Comparison of ENCODE assay signal across 8 cellular contexts in the genomic region with DNA sequence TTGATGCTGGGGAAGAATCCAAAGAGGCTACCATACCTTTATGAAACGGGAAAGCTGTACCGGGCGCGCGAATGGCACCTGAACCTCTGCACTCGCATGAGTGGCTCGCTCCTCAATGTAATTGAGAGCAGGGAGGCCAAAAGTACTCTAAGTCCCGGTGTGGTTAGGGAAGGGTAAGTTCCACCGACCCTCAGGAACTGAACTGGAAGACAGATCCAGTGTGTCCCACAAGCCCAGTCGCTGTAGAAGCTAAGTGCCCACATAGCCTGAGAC. TPM values are rescaled to one million over a fixed set of nuclear protein-coding genes. Genes with fewer than 3 reads are reported as not detected.
DNase-seq lines count a peak whose midpoint lies in the region; ATAC-seq lines count a peak whose summit lies in the region.

No MANE protein-coding gene starts in this region.

- no peaks in the 10 kb centered on the region for H3K27me3 ChIP-seq in mesendoderm (ENCODE audit: insufficient read depth, low read length, poor library complexity)

- no CpG with 5 or more reads among the region's 10 CpGs for WGBS in mesendoderm (ENCODE audit: extremely low coverage, insufficient coverage, low lambda C conversion rate)

- peak overlapping the region; percentile 85 for H3K4ac ChIP-seq in mesendoderm (ENCODE audit: low read depth, low read length)

- H3K18ac ChIP-seq in mesendoderm (ENCODE audit: low read length) = peak overlapping the region; percentile 88

- no peak overlapping the region for H2BK15ac ChIP-seq in mesendoderm (replicated peaks; ENCODE audit: low read depth)

- peak overlapping the region; percentile 83 for H3K27ac ChIP-seq in mesendoderm (ENCODE audit: low read depth, low read length)

- peak overlapping the region; percentile 40 for H3K4me3 ChIP-seq in mesendoderm (ENCODE audit: low read length)

- H2BK120ac ChIP-seq in mesendoderm (ENCODE audit: low read depth, low read length) = no peak overlapping the region

- DNase-seq in G401 (ENCODE audit: low spot score) = peak; percentile 29
- DNase-seq in NCI-H82 (lab: John Stamatoyannopoulos, UW) = peak; percentile 74
- DNase-seq in cerebellar cortex (ENCODE audit: low spot score) = peak; percentile 25
- no peak for DNase-seq in mesendoderm
- no peak for DNase-seq in NCI-H2196 treated with DMSO at 0.1 percent for 48 hours (lab: John Stamatoyannopoulos, UW; ENCODE audit: unreplicated experiment)

- H2AK5ac ChIP-seq in mesendoderm (ENCODE audit: low read length) = no peak overlapping the region

- H3K79me1 ChIP-seq in mesendoderm (ENCODE audit: low read length) = peaks cover 6% of the 10 kb centered on the region

- H3K36me3 ChIP-seq in mesendoderm (ENCODE audit: control insufficient read depth, insufficient read depth, low read length) = no peaks in the 10 kb centered on the region

- H3K4me2 ChIP-seq in mesendoderm (ENCODE audit: low read length) = peak overlapping the region; percentile 88

- H4K8ac ChIP-seq in mesendoderm (ENCODE audit: low read depth, low read length) = no peak overlapping the region

- H3K79me2 ChIP-seq in mesendoderm (ENCODE audit: control insufficient read depth, insufficient read depth, low read length) = peaks cover 44% of the 10 kb centered on the region

- H3K9ac ChIP-seq in mesendoderm (ENCODE audit: low read length) = peak overlapping the region; percentile 81

- in situ Hi-C loops in G401 (cut with HindIII; ENCODE audit: low sequenced_read_pairs) = no loop called here

- H3K4me1 ChIP-seq in mesendoderm (ENCODE audit: control insufficient read depth, low read depth, low read length) = peaks cover 10% of the 10 kb centered on the region

- no peak overlapping the region for H4K5ac ChIP-seq in mesendoderm (ENCODE audit: low read length)

- ATAC-seq in GM18861 (IDR thresholded peaks at IDR 0.05; ENCODE audit: unreplicated experiment) (no peak), HG02678 (IDR thresholded peaks at IDR 0.05; ENCODE audit: unreplicated experiment) (no peak), HG02938 (IDR thresholded peaks at IDR 0.05; ENCODE audit: unreplicated experiment) (no peak)

- no peak overlapping the region for H2BK5ac ChIP-seq in mesendoderm (ENCODE audit: low read length)

- H3K56ac ChIP-seq in mesendoderm (ENCODE audit: low read length) = peak overlapping the region; percentile 86

- no peak overlapping the region for H3K23ac ChIP-seq in mesendoderm (ENCODE audit: low read length)

RNA-seq across cellular contexts. Expression of a gene that starts 1.0 kb away (rescaled TPM):
- 5.0 and 5.8 TPM in 2 replicates for total RNA-seq in G401 (2014; rRNA removed; shearing (Covaris generic))
- polyA plus RNA-seq in mesendoderm (2013, experiment 1 of 2) = 15.9 TPM
- polyA plus RNA-seq in mesendoderm (2013, experiment 2 of 2) = 14.8 TPM

RNA-seq across cellular contexts. Expression of a gene that starts 24.8 kb away (rescaled TPM):
- total RNA-seq in G401 (2014; rRNA removed; shearing (Covaris generic)) = 7.8 and 9.3 TPM in 2 replicates
- 32.3 TPM for polyA plus RNA-seq in mesendoderm (2013, experiment 1 of 2)
- polyA plus RNA-seq in mesendoderm (2013, experiment 2 of 2) = 29.1 TPM

RNA-seq across cellular contexts. Expression of a gene that starts 36.7 kb away (rescaled TPM):
- total RNA-seq in G401 (2014; rRNA removed; shearing (Covaris generic)) = 3.6 and 7.2 TPM in 2 replicates
- polyA plus RNA-seq in mesendoderm (2013, experiment 1 of 2) = 15.4 TPM
- 14.7 TPM for polyA plus RNA-seq in mesendoderm (2013, experiment 2 of 2)

RNA-seq across cellular contexts. Expression of a gene that starts 41.6 kb away (rescaled TPM):
- total RNA-seq in G401 (2014; rRNA removed; shearing (Covaris generic)) = 251 and 259 TPM in 2 replicates
- 162 TPM for polyA plus RNA-seq in mesendoderm (2013, experiment 1 of 2)
- polyA plus RNA-seq in mesendoderm (2013, experiment 2 of 2) = 160 TPM

RNA-seq across cellular contexts. Expression of a gene that starts 46.0 kb away (rescaled TPM):
- 12.0 and 13.4 TPM in 2 replicates for total RNA-seq in G401 (2014; rRNA removed; shearing (Covaris generic))
- 15.2 TPM for polyA plus RNA-seq in mesendoderm (2013, experiment 1 of 2)
- 13.7 TPM for polyA plus RNA-seq in mesendoderm (2013, experiment 2 of 2)

Comparison
In these comparisons a context has a peak if more than half of its experiments do, and no peak if none do; other contexts are left out.
1. DNase-seq: peak in G401 (single experiment), NCI-H82 (single experiment) and cerebellar cortex (single experiment); none in mesendoderm (single experiment) and NCI-H2196 treated with DMSO at 0.1 percent for 48 hours (single experiment).